1 cellular context compared by ENCODE assay signal in the genomic region with DNA sequence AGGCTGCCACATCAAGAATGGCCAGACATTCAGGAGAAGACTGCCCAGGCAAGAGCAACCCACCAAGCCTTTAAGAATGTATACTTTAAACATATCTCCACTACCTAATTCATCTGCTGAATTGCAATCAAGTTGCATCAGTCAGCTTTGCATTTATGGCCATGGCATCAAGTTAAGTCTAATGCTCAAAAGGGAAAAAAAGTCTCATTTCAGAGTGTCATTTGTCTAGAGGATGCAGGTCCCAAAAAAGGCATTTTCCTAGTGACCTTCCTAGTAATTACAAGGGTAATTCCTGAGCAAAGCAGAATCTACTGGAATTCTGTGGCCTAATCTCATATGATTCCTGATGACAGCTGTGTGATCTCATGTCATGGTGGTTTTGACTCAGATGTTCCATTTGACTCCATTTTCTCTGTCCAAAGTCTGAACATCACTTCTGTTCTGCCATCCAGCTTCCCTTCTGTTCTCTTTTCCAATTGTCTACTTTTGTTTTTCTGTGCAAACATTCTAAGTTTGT.
TF ChIP-seq lines count a peak whose summit lies in the region.

No MANE protein-coding gene starts in this region.

TF ChIP-seq in K562, 482 proteins besides CTCF, POLR2A, EP300 and RAD21 (continued from another document):
- TF ChIP-seq SMAD1 (IDR thresholded peaks at IDR 0.05; ENCODE audit: low read depth, low read length, partially characterized antibody) (no peak), ZNF212 (CRISPR knock-in tag; IDR thresholded peaks at IDR 0.05) (0 out of 2 replicates have a peak, but pooled peaks have one; percentile 75), NCOR1 (IDR thresholded peaks at IDR 0.05) (no peak), ZNF121 (CRISPR knock-in tag; conservative IDR thresholded peaks at IDR 0.05) (no peak), NBN (IDR thresholded peaks at IDR 0.05; ENCODE audit: low read depth) (no peak), PYGO2 (tag; IDR thresholded peaks at IDR 0.05) (0 out of 2 replicates have a peak, but pooled peaks have one; percentile 21), LCOR (CRISPR knock-in tag; IDR thresholded peaks at IDR 0.05) (no peak), DMBX1 (CRISPR knock-in tag; IDR thresholded peaks at IDR 0.05; ENCODE audit: borderline replicate concordance) (peak; percentile 61), CBX5 (IDR thresholded peaks at IDR 0.05; ENCODE audit: borderline replicate concordance, low read depth) (no peak), ZSCAN32 (CRISPR knock-in tag; IDR thresholded peaks at IDR 0.05) (peak; percentile 45; the same call in 1 of the 2 replicates), ZNF778 (CRISPR knock-in tag; IDR thresholded peaks at IDR 0.05) (no peak), CHD1 (IDR thresholded peaks at IDR 0.05; ENCODE audit: low read length) (no peak), ZNF175 (CRISPR knock-in tag; IDR thresholded peaks at IDR 0.05; ENCODE audit: low read depth) (peak; percentile 96), KLF13 (tag; IDR thresholded peaks at IDR 0.05; ENCODE audit: borderline replicate concordance, low read depth) (no peak), COPS2 (conservative IDR thresholded peaks at IDR 0.05) (no peak), SIX5 (IDR thresholded peaks at IDR 0.05; ENCODE audit: borderline replicate concordance in 1 of 2, insufficient read depth in 1 of 2, low read depth in 1 of 2, low read length in 2 of 2) (no peak), HDGF (IDR thresholded peaks at IDR 0.05) (no peak), MEF2A (IDR thresholded peaks at IDR 0.05; ENCODE audit: control insufficient read depth, low read depth, low read length) (no peak), EGR1 (conservative IDR thresholded peaks at IDR 0.05) (no peak), EP400 (IDR thresholded peaks at IDR 0.05) (peak; percentile 42), POLR2H (tag; IDR thresholded peaks at IDR 0.05; ENCODE audit: low read depth) (0 out of 2 replicates have a peak, but pooled peaks have one; percentile 13), SAP30 (IDR thresholded peaks at IDR 0.05; ENCODE audit: borderline replicate concordance, insufficient read depth, low read depth, low read length, poor library complexity, severe bottlenecking) (no peak), ZNF311 (CRISPR knock-in tag; IDR thresholded peaks at IDR 0.05) (0 out of 2 replicates have a peak, but pooled peaks have one; percentile 69), NFE2L1 (tag; IDR thresholded peaks at IDR 0.05; ENCODE audit: borderline replicate concordance, low read depth) (no peak), SREBF1 (IDR thresholded peaks at IDR 0.05; ENCODE audit: borderline replicate concordance, low read depth, low read length) (no peak), PCBP2 (IDR thresholded peaks at IDR 0.05; ENCODE audit: low read depth, low read length, poor library complexity, severe bottlenecking) (no peak), CBX3 (IDR thresholded peaks at IDR 0.05; ENCODE audit: borderline replicate concordance in 1 of 2, low read length in 2 of 2) (no peak), NR1H2 (CRISPR knock-in tag; IDR thresholded peaks at IDR 0.05) (no peak), PRPF4 (IDR thresholded peaks at IDR 0.05; ENCODE audit: insufficient read depth, low read depth, low read length, poor library complexity, severe bottlenecking) (no peak), ZNF263 (CRISPR knock-in tag; IDR thresholded peaks at IDR 0.05; ENCODE audit: borderline replicate concordance) (no peak), SLC30A9 (CRISPR knock-in tag; IDR thresholded peaks at IDR 0.05) (no peak), ZNF408 (CRISPR knock-in tag; IDR thresholded peaks at IDR 0.05; ENCODE audit: low read depth) (no peak)
- TF ChIP-seq, protein P1, sequence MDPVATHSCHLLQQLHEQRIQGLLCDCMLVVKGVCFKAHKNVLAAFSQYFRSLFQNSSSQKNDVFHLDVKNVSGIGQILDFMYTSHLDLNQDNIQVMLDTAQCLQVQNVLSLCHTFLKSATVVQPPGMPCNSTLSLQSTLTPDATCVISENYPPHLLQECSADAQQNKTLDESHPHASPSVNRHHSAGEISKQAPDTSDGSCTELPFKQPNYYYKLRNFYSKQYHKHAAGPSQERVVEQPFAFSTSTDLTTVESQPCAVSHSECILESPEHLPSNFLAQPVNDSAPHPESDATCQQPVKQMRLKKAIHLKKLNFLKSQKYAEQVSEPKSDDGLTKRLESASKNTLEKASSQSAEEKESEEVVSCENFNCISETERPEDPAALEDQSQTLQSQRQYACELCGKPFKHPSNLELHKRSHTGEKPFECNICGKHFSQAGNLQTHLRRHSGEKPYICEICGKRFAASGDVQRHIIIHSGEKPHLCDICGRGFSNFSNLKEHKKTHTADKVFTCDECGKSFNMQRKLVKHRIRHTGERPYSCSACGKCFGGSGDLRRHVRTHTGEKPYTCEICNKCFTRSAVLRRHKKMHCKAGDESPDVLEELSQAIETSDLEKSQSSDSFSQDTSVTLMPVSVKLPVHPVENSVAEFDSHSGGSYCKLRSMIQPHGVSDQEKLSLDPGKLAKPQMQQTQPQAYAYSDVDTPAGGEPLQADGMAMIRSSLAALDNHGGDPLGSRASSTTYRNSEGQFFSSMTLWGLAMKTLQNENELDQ (CRISPR knock-in tag; IDR thresholded peaks at IDR 0.05; ENCODE audit: borderline replicate concordance), result no peak
- TF ChIP-seq, protein P2, sequence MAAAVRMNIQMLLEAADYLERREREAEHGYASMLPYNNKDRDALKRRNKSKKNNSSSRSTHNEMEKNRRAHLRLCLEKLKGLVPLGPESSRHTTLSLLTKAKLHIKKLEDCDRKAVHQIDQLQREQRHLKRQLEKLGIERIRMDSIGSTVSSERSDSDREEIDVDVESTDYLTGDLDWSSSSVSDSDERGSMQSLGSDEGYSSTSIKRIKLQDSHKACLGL (CRISPR knock-in tag; IDR thresholded peaks at IDR 0.05; ENCODE audit: borderline replicate concordance, poor library complexity, severe bottlenecking), result no peak
- TF ChIP-seq, protein P3, sequence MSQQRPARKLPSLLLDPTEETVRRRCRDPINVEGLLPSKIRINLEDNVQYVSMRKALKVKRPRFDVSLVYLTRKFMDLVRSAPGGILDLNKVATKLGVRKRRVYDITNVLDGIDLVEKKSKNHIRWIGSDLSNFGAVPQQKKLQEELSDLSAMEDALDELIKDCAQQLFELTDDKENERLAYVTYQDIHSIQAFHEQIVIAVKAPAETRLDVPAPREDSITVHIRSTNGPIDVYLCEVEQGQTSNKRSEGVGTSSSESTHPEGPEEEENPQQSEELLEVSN (IDR thresholded peaks at IDR 0.05; ENCODE audit: borderline replicate concordance in 1 of 2, extremely low read depth in 1 of 2, insufficient read depth in 1 of 2, insufficient read length in 1 of 2, low read depth in 1 of 2, low read length in 1 of 2, poor library complexity in 1 of 2, severe bottlenecking in 1 of 2), result no peak
- TF ChIP-seq, protein P4, sequence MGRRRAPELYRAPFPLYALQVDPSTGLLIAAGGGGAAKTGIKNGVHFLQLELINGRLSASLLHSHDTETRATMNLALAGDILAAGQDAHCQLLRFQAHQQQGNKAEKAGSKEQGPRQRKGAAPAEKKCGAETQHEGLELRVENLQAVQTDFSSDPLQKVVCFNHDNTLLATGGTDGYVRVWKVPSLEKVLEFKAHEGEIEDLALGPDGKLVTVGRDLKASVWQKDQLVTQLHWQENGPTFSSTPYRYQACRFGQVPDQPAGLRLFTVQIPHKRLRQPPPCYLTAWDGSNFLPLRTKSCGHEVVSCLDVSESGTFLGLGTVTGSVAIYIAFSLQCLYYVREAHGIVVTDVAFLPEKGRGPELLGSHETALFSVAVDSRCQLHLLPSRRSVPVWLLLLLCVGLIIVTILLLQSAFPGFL (CRISPR knock-in tag; IDR thresholded peaks at IDR 0.05), result no peak
- TF ChIP-seq, protein P5, sequence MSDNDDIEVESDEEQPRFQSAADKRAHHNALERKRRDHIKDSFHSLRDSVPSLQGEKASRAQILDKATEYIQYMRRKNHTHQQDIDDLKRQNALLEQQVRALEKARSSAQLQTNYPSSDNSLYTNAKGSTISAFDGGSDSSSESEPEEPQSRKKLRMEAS (CRISPR knock-in tag; IDR thresholded peaks at IDR 0.05), result no peak
- TF ChIP-seq, protein P6, sequence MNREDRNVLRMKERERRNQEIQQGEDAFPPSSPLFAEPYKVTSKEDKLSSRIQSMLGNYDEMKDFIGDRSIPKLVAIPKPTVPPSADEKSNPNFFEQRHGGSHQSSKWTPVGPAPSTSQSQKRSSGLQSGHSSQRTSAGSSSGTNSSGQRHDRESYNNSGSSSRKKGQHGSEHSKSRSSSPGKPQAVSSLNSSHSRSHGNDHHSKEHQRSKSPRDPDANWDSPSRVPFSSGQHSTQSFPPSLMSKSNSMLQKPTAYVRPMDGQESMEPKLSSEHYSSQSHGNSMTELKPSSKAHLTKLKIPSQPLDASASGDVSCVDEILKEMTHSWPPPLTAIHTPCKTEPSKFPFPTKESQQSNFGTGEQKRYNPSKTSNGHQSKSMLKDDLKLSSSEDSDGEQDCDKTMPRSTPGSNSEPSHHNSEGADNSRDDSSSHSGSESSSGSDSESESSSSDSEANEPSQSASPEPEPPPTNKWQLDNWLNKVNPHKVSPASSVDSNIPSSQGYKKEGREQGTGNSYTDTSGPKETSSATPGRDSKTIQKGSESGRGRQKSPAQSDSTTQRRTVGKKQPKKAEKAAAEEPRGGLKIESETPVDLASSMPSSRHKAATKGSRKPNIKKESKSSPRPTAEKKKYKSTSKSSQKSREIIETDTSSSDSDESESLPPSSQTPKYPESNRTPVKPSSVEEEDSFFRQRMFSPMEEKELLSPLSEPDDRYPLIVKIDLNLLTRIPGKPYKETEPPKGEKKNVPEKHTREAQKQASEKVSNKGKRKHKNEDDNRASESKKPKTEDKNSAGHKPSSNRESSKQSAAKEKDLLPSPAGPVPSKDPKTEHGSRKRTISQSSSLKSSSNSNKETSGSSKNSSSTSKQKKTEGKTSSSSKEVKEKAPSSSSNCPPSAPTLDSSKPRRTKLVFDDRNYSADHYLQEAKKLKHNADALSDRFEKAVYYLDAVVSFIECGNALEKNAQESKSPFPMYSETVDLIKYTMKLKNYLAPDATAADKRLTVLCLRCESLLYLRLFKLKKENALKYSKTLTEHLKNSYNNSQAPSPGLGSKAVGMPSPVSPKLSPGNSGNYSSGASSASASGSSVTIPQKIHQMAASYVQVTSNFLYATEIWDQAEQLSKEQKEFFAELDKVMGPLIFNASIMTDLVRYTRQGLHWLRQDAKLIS (CRISPR knock-in tag; IDR thresholded peaks at IDR 0.05), result no peak
